ENCODE assay signal across 25 cellular contexts in the genomic region with DNA sequence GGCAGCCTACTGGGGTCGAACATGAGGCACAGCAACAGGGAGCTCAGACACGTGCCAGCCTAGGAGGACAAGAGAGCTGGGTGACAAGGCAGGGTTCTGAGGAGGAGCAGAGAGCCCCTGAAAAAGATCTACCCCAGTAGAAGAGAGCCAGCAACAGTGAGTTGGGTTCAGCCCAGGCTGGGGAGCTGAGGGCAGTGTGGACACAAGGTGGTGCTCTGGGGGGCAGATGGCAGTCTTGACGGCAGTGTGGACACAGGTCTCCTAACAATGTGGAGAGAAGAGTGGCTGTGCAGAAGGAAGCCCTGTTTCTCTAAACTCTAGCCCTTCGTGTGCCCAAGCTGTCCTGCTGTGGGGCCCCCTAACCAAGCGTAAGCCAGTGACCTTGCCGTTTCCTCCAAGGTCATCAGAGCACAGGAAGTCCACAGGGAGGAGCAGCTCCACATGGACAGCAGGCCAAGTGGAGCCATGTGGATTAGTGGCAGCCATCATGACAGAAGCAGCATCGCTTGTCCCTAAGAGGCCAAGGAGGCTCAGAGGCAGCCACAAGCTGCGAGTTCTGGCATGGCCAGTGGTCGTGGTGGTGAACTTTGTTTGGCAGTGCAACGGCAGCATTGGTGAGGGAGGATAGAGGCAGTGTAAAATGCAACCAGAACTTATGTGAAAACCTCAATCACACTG. TPM values are rescaled to one million over a fixed set of nuclear protein-coding genes. Genes with fewer than 3 reads are reported as not detected.
DNase-seq lines count a peak whose midpoint lies in the region; ATAC-seq and TF ChIP-seq lines count a peak whose summit lies in the region.
"Had no signal": no experiment of that assay in that cellular context is flagged by ENCODE, and none has a peak within 500 bp of the region (broad histone marks: within the 10 kb centered on the region; RNA-seq: fewer than 3 reads in every experiment).

No MANE protein-coding gene starts in this region.

- no TSS peak for BruUV-seq in MCF 10A (replicated peaks; lab: Mats Ljungman, UMichigan)

- no peak for DNase-seq in breast epithelium (ENCODE audit: low spot score in 2 of 2)
- no peak for DNase-seq in MCF 10A (ENCODE audit: unreplicated experiment)
- peak in 1 of 5 donors; percentile 51 for DNase-seq in heart left ventricle
- DNase-seq in lung (ENCODE audit: low spot score) = no peak
- DNase-seq in thyroid gland = no peak
- DNase-seq in middle frontal gyrus (ENCODE audit: extremely low spot score, low spot score) = no peak
- no peak for DNase-seq in NCI-H524 treated with DMSO at 0.1 percent for 48 hours (lab: John Stamatoyannopoulos, UW)
- no peak for DNase-seq in NCI-H1105 (lab: John Stamatoyannopoulos, UW)
- DNase-seq: ACHN; Caco-2; CD4-positive, alpha-beta memory T cell; DMS153; GM23248; MV-4-11; NCI-H1694 treated with DMSO at 0.1 percent for 48 hours; NCI-H2081 treated with DMSO at 0.1 percent for 48 hours; NCI-H2171 treated with DMSO at 0.1 percent for 48 hours; NCI-H526 treated with DMSO at 0.1 percent for 48 hours had no signal

- H3K9me3 ChIP-seq in breast epithelium = no peaks in the 10 kb centered on the region
- H3K9me3 ChIP-seq in heart left ventricle = no peaks in the 10 kb centered on the region
- no peaks in the 10 kb centered on the region for H3K9me3 ChIP-seq in lung (ENCODE audit: control insufficient read depth in 2 of 2, insufficient read depth in 1 of 2, low read length in 1 of 2)
- H3K9me3 ChIP-seq in thyroid gland = no peaks in the 10 kb centered on the region
- H3K9me3 ChIP-seq: BLaER1 treated with 17β-estradiol and CSF1 and Interleukin-3, amounts not matched to agents 10 nM and 100 nM; Caco-2; HAP-1 had no signal

- H3K36me3 ChIP-seq in breast epithelium (no peaks in the 10 kb centered on the region), heart left ventricle (no peaks in the 10 kb centered on the region), lung (ENCODE audit: control insufficient read depth in 2 of 2, insufficient read depth in 2 of 2, low read length in 2 of 2) (no peaks in the 10 kb centered on the region), thyroid gland (no peaks in the 10 kb centered on the region)
- H3K36me3 ChIP-seq: BLaER1 treated with 17β-estradiol and CSF1 and Interleukin-3, amounts not matched to agents 10 nM and 100 nM; HAP-1 had no signal

- no peak for TF ChIP-seq CTCF in breast epithelium (IDR thresholded peaks at IDR 0.05)
- TF ChIP-seq CTCF in MCF 10A (IDR thresholded peaks at IDR 0.05; ENCODE audit: unreplicated experiment) = no peak
- no peak for TF ChIP-seq CTCF in heart left ventricle (IDR thresholded peaks at IDR 0.05)
- no peak for TF ChIP-seq CTCF in lung (IDR thresholded peaks at IDR 0.05; ENCODE audit: control extremely low read depth, extremely low read depth)
- TF ChIP-seq CTCF in thyroid gland (IDR thresholded peaks at IDR 0.05) = no peak

- ATAC-seq in heart left ventricle = no peak
- ATAC-seq in lung (ENCODE audit: insufficient read depth, low FRiP score) = peak; percentile 5

- no peaks in the 10 kb centered on the region for H3K4me1 Mint-ChIP-seq in MCF 10A (ENCODE audit: insufficient read depth, unreplicated experiment)
- H3K4me1 Mint-ChIP-seq: CD4-positive, alpha-beta memory T cell had no signal

- POLR2A ChIA-PET in MCF 10A (lab: Yijun Ruan, JAX) = no interaction called here

- CTCF ChIA-PET in MCF 10A (lab: Yijun Ruan, JAX) = interaction anchor here (0.6 to 1.4 kb wide), 2 partner anchors 18 to 31 kb away, joined by 4 to 7 read pairs; no protein-coding TSS in a partner anchor

- no peak overlapping the region for H3K4me3 Mint-ChIP-seq in MCF 10A (ENCODE audit: unreplicated experiment)
- H3K4me3 Mint-ChIP-seq: CD4-positive, alpha-beta memory T cell had no signal

- no peak for TF ChIP-seq POLR2A in breast epithelium (IDR thresholded peaks at IDR 0.05)
- no peak for TF ChIP-seq POLR2A in heart left ventricle (IDR thresholded peaks at IDR 0.05)
- no peak for TF ChIP-seq POLR2A in thyroid gland (IDR thresholded peaks at IDR 0.05)

- no peaks in the 10 kb centered on the region for H3K36me3 Mint-ChIP-seq in MCF 10A (ENCODE audit: insufficient read depth, unreplicated experiment)
- H3K36me3 Mint-ChIP-seq: CD4-positive, alpha-beta memory T cell had no signal

- no peaks in the 10 kb centered on the region for H3K27me3 ChIP-seq in breast epithelium
- H3K27me3 ChIP-seq in heart left ventricle = peaks cover 0 to 10% (median 0%) of the 10 kb centered on the region in 9 donors
- H3K27me3 ChIP-seq in lung (ENCODE audit: control insufficient read depth, insufficient read depth) = no peaks in the 10 kb centered on the region
- H3K27me3 ChIP-seq in thyroid gland = no peaks in the 10 kb centered on the region
- H3K27me3 ChIP-seq: BLaER1 treated with 17β-estradiol and CSF1 and Interleukin-3, amounts not matched to agents 10 nM and 100 nM had no signal

- peaks cover 20% of the 10 kb centered on the region for H3K27me3 Mint-ChIP-seq in MCF 10A (ENCODE audit: insufficient read depth, unreplicated experiment)

- 68 to 77% (median 73%) methylated on average over 9 to 10 of the region's 10 CpGs for WGBS in heart left ventricle, 4 donors
- WGBS in lung, 2 donors = 86 to 87% methylated on average over 10 of the region's 10 CpGs
- 89 to 93% methylated on average over 10 of the region's 10 CpGs for WGBS in thyroid gland, 2 donors

- peak overlapping the region; percentile 86 to 88 for H3K27ac ChIP-seq in breast epithelium
- peak overlapping the region in 8 of 12 donors; percentile 9 to 89 (median 76) for H3K27ac ChIP-seq in heart left ventricle
- H3K27ac ChIP-seq in lung (ENCODE audit: low read depth in 1 of 2, low read length in 1 of 2) = no peak overlapping the region
- peak overlapping the region in 2 of 3 donors; percentile 30 to 52 for H3K27ac ChIP-seq in thyroid gland
- H3K27ac ChIP-seq: 22Rv1; BLaER1 treated with 17β-estradiol and CSF1 and Interleukin-3, amounts not matched to agents 10 nM and 100 nM; GM23248; HL-60; KMS-11; SK-N-MC had no signal

- intact Hi-C loops in breast epithelium (cut with DNase I; ENCODE audit: low total_unique reads) (loop anchor here (5.0 kb wide), 1 partner anchor 1189 kb away; a partner anchor contains a TSS), MCF 10A (cut with micrococcal nuclease) (no loop called here), heart left ventricle (cut with DNase I) (no loop called here), thyroid gland (cut with DNase I) (no loop called here)

- no peaks in the 10 kb centered on the region for H3K4me1 ChIP-seq in breast epithelium
- peaks cover 0 to 28% (median 24%) of the 10 kb centered on the region in 12 donors for H3K4me1 ChIP-seq in heart left ventricle
- peaks cover 11 to 16% of the 10 kb centered on the region in 2 donors for H3K4me1 ChIP-seq in lung (ENCODE audit: control insufficient read depth in 2 of 2, insufficient read depth in 2 of 2, low read length in 2 of 2)
- H3K4me1 ChIP-seq in thyroid gland = peaks cover 30 to 36% of the 10 kb centered on the region in 2 donors

- no peak overlapping the region for H3K27ac Mint-ChIP-seq in MCF 10A (ENCODE audit: low read depth, unreplicated experiment)

- H3K4me3 ChIP-seq in breast epithelium (no peak overlapping the region), heart left ventricle (no peak overlapping the region), lung (no peak overlapping the region), thyroid gland (replicated peaks in 1 of 3) (no peak overlapping the region)
- H3K4me3 ChIP-seq: BLaER1 treated with 17β-estradiol and CSF1 and Interleukin-3, amounts not matched to agents 10 nM and 100 nM; GM23248; HAP-1; SK-N-MC had no signal

- no peaks in the 10 kb centered on the region for H3K9me3 Mint-ChIP-seq in MCF 10A (ENCODE audit: unreplicated experiment)
- H3K9me3 Mint-ChIP-seq: CD4-positive, alpha-beta memory T cell had no signal

RNA-seq across cellular contexts. Expression of a gene that starts 25.1 kb away (rescaled TPM):
- total RNA-seq in breast epithelium = 10 to 100 TPM in 1 of 3 donors, 1 to 10 TPM in 1, under 1 TPM in 1; 0.16 to 20.3 (median 9.2) TPM
- total RNA-seq in MCF 10A (2022) = 3.4 and 3.9 TPM in 2 replicates
- total RNA-seq in heart left ventricle = 1 to 10 TPM in 1 of 9 donors, under 1 TPM in 8; 0.19 to 1.1 (median 0.47) TPM
- polyA plus RNA-seq in heart left ventricle = under 1 TPM; 0.15 to 0.32 TPM
- total RNA-seq in lung = under 1 TPM; 0.14 to 0.77 TPM
- polyA plus RNA-seq in lung = under 1 TPM; under 0.01 to 0.06 TPM
- total RNA-seq in thyroid gland = 1 to 10 TPM in 3 of 4 donors, under 1 TPM in 1; 0.68 to 5.5 (median 1.7) TPM
- total RNA-seq: CD4-positive, alpha-beta memory T cell; GM23248; HT-29 had no signal
- polyA plus RNA-seq: CD4-positive, alpha-beta memory T cell; GM23248 had no signal

Comparison
In these comparisons a context has a peak if more than half of its experiments do, and no peak if none do; other contexts are left out.
1. H3K27ac ChIP-seq: peak in breast epithelium (2 of 2), heart left ventricle (8 of 12) and thyroid gland (2 of 3); none in lung (0 of 2).